Comparison of ENCODE assay signal across 8 cellular contexts in genomic region chr4:2933566-2934076, GRCh38. TPM values are rescaled to one million over a fixed set of nuclear protein-coding genes. Genes with fewer than 3 reads are reported as not detected.
DNase-seq lines count a peak whose midpoint lies in the region; ATAC-seq and TF ChIP-seq lines count a peak whose summit lies in the region.

No MANE protein-coding gene starts in this region.

- intact Hi-C loops in activated CD8-positive, alpha-beta T cell treated with anti-CD3 and anti-CD28 coated beads for 36 hours (cut with micrococcal nuclease), result no loop called here
- intact Hi-C loops in left ventricle myocardium inferior (cut with micrococcal nuclease), result no loop called here
- intact Hi-C loops in sigmoid colon (cut with DNase I), result loop anchor here (2.0 kb wide), 2 partner anchors 89 to 169 kb away; no protein-coding TSS in a partner anchor

- H3K27me3 ChIP-seq in left ventricle myocardium inferior (ENCODE audit: low read depth) (no peaks in the 10 kb centered on the region), sigmoid colon (no peaks in the 10 kb centered on the region)

- H3K4me3 Mint-ChIP-seq in activated CD8-positive, alpha-beta T cell treated with anti-CD3 and anti-CD28 coated beads for 36 hours, result peak overlapping the region; percentile 87

- H3K4me1 Mint-ChIP-seq in activated CD8-positive, alpha-beta T cell treated with anti-CD3 and anti-CD28 coated beads for 36 hours (ENCODE audit: low read depth), result peaks cover 39% of the 10 kb centered on the region

- H3K9me3 ChIP-seq in left ventricle myocardium inferior (replicated peaks) (no peaks in the 10 kb centered on the region), sigmoid colon (no peaks in the 10 kb centered on the region)

- peak overlapping the region; percentile 71 for H3K4me3 ChIP-seq in GM12865 (ENCODE audit: low read depth, low read length)
- peak overlapping the region; percentile 84 for H3K4me3 ChIP-seq in left ventricle myocardium inferior
- peak overlapping the region; percentile 85 to 97 (median 88) for H3K4me3 ChIP-seq in sigmoid colon

- TF ChIP-seq EP300 in sigmoid colon (IDR thresholded peaks at IDR 0.05), result no peak

- POLR2A ChIA-PET in activated CD8-positive, alpha-beta T cell treated with anti-CD3 and anti-CD28 coated beads for 36 hours (lab: Charles Lee), result interaction anchor here (1.5 kb wide), 1 partner anchor 20 kb away, joined by 4 read pairs; no protein-coding TSS in a partner anchor

- H3K36me3 ChIP-seq in left ventricle myocardium inferior (peaks cover 37% of the 10 kb centered on the region), sigmoid colon (peaks cover 0 to 40% (median 12%) of the 10 kb centered on the region in 4 donors)

- no peak for DNase-seq in GM12865 (ENCODE audit: low read depth)
- no peak for DNase-seq in activated CD8-positive, alpha-beta T cell treated with anti-CD3 and anti-CD28 coated beads for 36 hours
- peak; percentile 22 for DNase-seq in left ventricle myocardium inferior
- DNase-seq in sigmoid colon, result no peak
- DNase-seq in NCI-H187 (lab: John Stamatoyannopoulos, UW), result no peak
- DNase-seq in foreskin melanocyte, result no peak
- no peak for DNase-seq in SIG-M5 (lab: John Stamatoyannopoulos, UW)

- TF ChIP-seq POLR2A in sigmoid colon (IDR thresholded peaks at IDR 0.05), result no peak

- no peaks in the 10 kb centered on the region for H3K9me3 Mint-ChIP-seq in activated CD8-positive, alpha-beta T cell treated with anti-CD3 and anti-CD28 coated beads for 36 hours

- 23 to 34% methylated on average over 31 of the region's 31 CpGs for WGBS in sigmoid colon, 2 donors

- CTCF ChIA-PET in activated CD8-positive, alpha-beta T cell treated with anti-CD3 and anti-CD28 coated beads for 36 hours (lab: Charles Lee), result no interaction called here

- peak overlapping the region; percentile 86 for H3K27ac ChIP-seq in left ventricle myocardium inferior (replicated peaks)
- peak overlapping the region; percentile 91 to 94 (median 92) for H3K27ac ChIP-seq in sigmoid colon

- no peak for ATAC-seq in activated CD8-positive, alpha-beta T cell treated with anti-CD3 and anti-CD28 coated beads for 36 hours
- ATAC-seq in GM19395 (IDR thresholded peaks at IDR 0.05; ENCODE audit: unreplicated experiment), result no peak

- H3K27ac Mint-ChIP-seq in activated CD8-positive, alpha-beta T cell treated with anti-CD3 and anti-CD28 coated beads for 36 hours, result peak overlapping the region; percentile 95

- no peaks in the 10 kb centered on the region for H3K27me3 Mint-ChIP-seq in activated CD8-positive, alpha-beta T cell treated with anti-CD3 and anti-CD28 coated beads for 36 hours

- H3K4me1 ChIP-seq in left ventricle myocardium inferior (peaks cover 72% of the 10 kb centered on the region), sigmoid colon (peaks cover 0 to 54% (median 44%) of the 10 kb centered on the region in 4 donors)

- no peak for TF ChIP-seq CTCF in GM12865 (IDR thresholded peaks at IDR 0.05; ENCODE audit: insufficient read depth, low read depth, low read length, missing control alignments)
- TF ChIP-seq CTCF in activated CD8-positive, alpha-beta T cell treated with anti-CD3 and anti-CD28 coated beads for 36 hours (IDR thresholded peaks at IDR 0.05), result no peak
- TF ChIP-seq CTCF in left ventricle myocardium inferior (IDR thresholded peaks at IDR 0.05; ENCODE audit: borderline replicate concordance), result no peak
- TF ChIP-seq CTCF in sigmoid colon (IDR thresholded peaks at IDR 0.05), result peak in 1 of 4 experiments; percentile 6

- peaks cover 55% of the 10 kb centered on the region for H3K36me3 Mint-ChIP-seq in activated CD8-positive, alpha-beta T cell treated with anti-CD3 and anti-CD28 coated beads for 36 hours (ENCODE audit: low read depth)

RNA-seq across cellular contexts. Expression of gene NOP14, which starts 29.6 kb away (rescaled TPM):
- 10 to 100 TPM; 76.8 to 77.3 TPM for total RNA-seq in activated CD8-positive, alpha-beta T cell treated with anti-CD3 and anti-CD28 coated beads for 36 hours
- total RNA-seq in left ventricle myocardium inferior, result 17.4 TPM
- total RNA-seq in sigmoid colon, result 10 to 100 TPM; 12.5 to 19.1 (median 15.1) TPM
- polyA plus RNA-seq in sigmoid colon, result 10 to 100 TPM; 10.4 to 26.0 (median 12.6) TPM

RNA-seq across cellular contexts. Expression of gene GRK4, which starts 29.8 kb away (rescaled TPM):
- total RNA-seq in activated CD8-positive, alpha-beta T cell treated with anti-CD3 and anti-CD28 coated beads for 36 hours, result 1 to 10 TPM; 2.8 to 3.0 TPM
- total RNA-seq in left ventricle myocardium inferior, result 9.0 TPM
- total RNA-seq in sigmoid colon, result 10 to 100 TPM in 1 of 4 donors, 1 to 10 TPM in 3; 3.9 to 10.2 (median 6.7) TPM
- 1 to 10 TPM in 2 of 3 donors, under 1 TPM in 1; 0.60 to 1.6 (median 1.4) TPM for polyA plus RNA-seq in sigmoid colon
